ENCODE assay signal across 1 cellular context in genomic region chr22:19405133-19405532, GRCh38.
TF ChIP-seq lines count a peak whose summit lies in the region.

No MANE protein-coding gene starts in this region.

TF ChIP-seq in HepG2, 621 proteins besides CTCF, POLR2A, EP300 and RAD21:
- no peak for TF ChIP-seq SIX4 (CRISPR knock-in tag; IDR thresholded peaks at IDR 0.05)
- TF ChIP-seq CCDC6 (CRISPR knock-in tag; IDR thresholded peaks at IDR 0.05) = no peak
- TF ChIP-seq, protein P1, sequence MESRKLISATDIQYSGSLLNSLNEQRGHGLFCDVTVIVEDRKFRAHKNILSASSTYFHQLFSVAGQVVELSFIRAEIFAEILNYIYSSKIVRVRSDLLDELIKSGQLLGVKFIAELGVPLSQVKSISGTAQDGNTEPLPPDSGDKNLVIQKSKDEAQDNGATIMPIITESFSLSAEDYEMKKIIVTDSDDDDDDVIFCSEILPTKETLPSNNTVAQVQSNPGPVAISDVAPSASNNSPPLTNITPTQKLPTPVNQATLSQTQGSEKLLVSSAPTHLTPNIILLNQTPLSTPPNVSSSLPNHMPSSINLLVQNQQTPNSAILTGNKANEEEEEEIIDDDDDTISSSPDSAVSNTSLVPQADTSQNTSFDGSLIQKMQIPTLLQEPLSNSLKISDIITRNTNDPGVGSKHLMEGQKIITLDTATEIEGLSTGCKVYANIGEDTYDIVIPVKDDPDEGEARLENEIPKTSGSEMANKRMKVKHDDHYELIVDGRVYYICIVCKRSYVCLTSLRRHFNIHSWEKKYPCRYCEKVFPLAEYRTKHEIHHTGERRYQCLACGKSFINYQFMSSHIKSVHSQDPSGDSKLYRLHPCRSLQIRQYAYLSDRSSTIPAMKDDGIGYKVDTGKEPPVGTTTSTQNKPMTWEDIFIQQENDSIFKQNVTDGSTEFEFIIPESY (CRISPR knock-in tag; IDR thresholded peaks at IDR 0.05) = peak; percentile 44; the same call in 1 of the 2 replicates
- TF ChIP-seq ATF7-NPFF (CRISPR knock-in tag; IDR thresholded peaks at IDR 0.05; ENCODE audit: low read depth) = no peak
- TF ChIP-seq SNAI1 (CRISPR knock-in tag; IDR thresholded peaks at IDR 0.05; ENCODE audit: borderline replicate concordance) = no peak
- TF ChIP-seq, protein P2, sequence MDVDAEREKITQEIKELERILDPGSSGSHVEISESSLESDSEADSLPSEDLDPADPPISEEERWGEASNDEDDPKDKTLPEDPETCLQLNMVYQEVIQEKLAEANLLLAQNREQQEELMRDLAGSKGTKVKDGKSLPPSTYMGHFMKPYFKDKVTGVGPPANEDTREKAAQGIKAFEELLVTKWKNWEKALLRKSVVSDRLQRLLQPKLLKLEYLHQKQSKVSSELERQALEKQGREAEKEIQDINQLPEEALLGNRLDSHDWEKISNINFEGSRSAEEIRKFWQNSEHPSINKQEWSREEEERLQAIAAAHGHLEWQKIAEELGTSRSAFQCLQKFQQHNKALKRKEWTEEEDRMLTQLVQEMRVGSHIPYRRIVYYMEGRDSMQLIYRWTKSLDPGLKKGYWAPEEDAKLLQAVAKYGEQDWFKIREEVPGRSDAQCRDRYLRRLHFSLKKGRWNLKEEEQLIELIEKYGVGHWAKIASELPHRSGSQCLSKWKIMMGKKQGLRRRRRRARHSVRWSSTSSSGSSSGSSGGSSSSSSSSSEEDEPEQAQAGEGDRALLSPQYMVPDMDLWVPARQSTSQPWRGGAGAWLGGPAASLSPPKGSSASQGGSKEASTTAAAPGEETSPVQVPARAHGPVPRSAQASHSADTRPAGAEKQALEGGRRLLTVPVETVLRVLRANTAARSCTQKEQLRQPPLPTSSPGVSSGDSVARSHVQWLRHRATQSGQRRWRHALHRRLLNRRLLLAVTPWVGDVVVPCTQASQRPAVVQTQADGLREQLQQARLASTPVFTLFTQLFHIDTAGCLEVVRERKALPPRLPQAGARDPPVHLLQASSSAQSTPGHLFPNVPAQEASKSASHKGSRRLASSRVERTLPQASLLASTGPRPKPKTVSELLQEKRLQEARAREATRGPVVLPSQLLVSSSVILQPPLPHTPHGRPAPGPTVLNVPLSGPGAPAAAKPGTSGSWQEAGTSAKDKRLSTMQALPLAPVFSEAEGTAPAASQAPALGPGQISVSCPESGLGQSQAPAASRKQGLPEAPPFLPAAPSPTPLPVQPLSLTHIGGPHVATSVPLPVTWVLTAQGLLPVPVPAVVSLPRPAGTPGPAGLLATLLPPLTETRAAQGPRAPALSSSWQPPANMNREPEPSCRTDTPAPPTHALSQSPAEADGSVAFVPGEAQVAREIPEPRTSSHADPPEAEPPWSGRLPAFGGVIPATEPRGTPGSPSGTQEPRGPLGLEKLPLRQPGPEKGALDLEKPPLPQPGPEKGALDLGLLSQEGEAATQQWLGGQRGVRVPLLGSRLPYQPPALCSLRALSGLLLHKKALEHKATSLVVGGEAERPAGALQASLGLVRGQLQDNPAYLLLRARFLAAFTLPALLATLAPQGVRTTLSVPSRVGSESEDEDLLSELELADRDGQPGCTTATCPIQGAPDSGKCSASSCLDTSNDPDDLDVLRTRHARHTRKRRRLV (CRISPR knock-in tag; IDR thresholded peaks at IDR 0.05) = no peak
- no peak for TF ChIP-seq ZNF33B (CRISPR knock-in tag; IDR thresholded peaks at IDR 0.05)
- TF ChIP-seq YEATS2 (CRISPR knock-in tag; IDR thresholded peaks at IDR 0.05; ENCODE audit: borderline replicate concordance) = no peak
- TF ChIP-seq BCL6 (CRISPR knock-in tag; IDR thresholded peaks at IDR 0.05) = 0 out of 2 replicates have a peak, but pooled peaks have one; percentile 11
- TF ChIP-seq GATA4 (IDR thresholded peaks at IDR 0.05; ENCODE audit: borderline replicate concordance, low read depth) = no peak
- TF ChIP-seq ZNF343 (CRISPR knock-in tag; IDR thresholded peaks at IDR 0.05) = no peak
